33 cellular contexts compared by ENCODE assay signal in genomic region chr11:63480039-63480438, GRCh38. TPM values are rescaled to one million over a fixed set of nuclear protein-coding genes. Genes with fewer than 3 reads are reported as not detected.
"Had no signal": no experiment of that assay in that cellular context is flagged by ENCODE, and none has a peak within 500 bp of the region (broad histone marks: within the 10 kb centered on the region; RNA-seq: fewer than 3 reads in every experiment).

No MANE protein-coding gene starts in this region.

- H3K27me3 Mint-ChIP-seq: activated CD8-positive, alpha-beta T cell treated with anti-CD3 and anti-CD28 coated beads for 36 hours; activated naive CD8-positive, alpha-beta T cell treated with anti-CD3 and anti-CD28 coated beads for 36 hours had no signal

- H3K36me3 ChIP-seq: brain microvascular endothelial cell, cardiac muscle cell, SJCRH30 had no signal

- H3K36me3 Mint-ChIP-seq: activated naive CD8-positive, alpha-beta T cell treated with anti-CD3 and anti-CD28 coated beads for 36 hours had no signal

- H3K4me1 Mint-ChIP-seq: activated CD4-positive, alpha-beta T cell treated with anti-CD3 and anti-CD28 coated beads, Interleukin-2, amount 10 ng/mL, durations not matched to agents 24 days and 14 days; activated naive CD8-positive, alpha-beta T cell treated with anti-CD3 and anti-CD28 coated beads for 36 hours; activated T-helper 17 cell treated with anti-CD3 and anti-CD28 coated beads, Interleukin-2, amount 50 U/mL, for 72 hours; central memory CD8-positive, alpha-beta T cell had no signal

- DNase-seq: activated CD4-positive, alpha-beta T cell treated with anti-CD3 and anti-CD28 coated beads, Interleukin-2, amount 10 ng/mL, durations not matched to agents 24 days and 14 days; activated CD4-positive, alpha-beta T cell treated with anti-CD3 and anti-CD28 coated beads, Interleukin-2, amount 50 U/mL, for 4 hours; activated CD8-positive, alpha-beta T cell treated with anti-CD3 and anti-CD28 coated beads for 36 hours; activated effector memory CD4-positive, alpha-beta T cell treated with anti-CD3 and anti-CD28 coated beads, Interleukin-2, amount 50 U/mL, for 16 hours; activated naive CD4-positive, alpha-beta T cell; activated naive CD4-positive, alpha-beta T cell treated with anti-CD3 and anti-CD28 coated beads, Interleukin-2, amount 50 U/mL, for 16 hours; activated naive CD8-positive, alpha-beta T cell treated with anti-CD3 and anti-CD28 coated beads for 36 hours; activated T-cell treated with anti-CD3 and anti-CD28 coated beads, Interleukin-2, amount 50 U/mL, for 1 hour; activated T-cell treated with anti-CD3 and anti-CD28 coated beads, Interleukin-2, amount 50 U/mL, for 72 hours; amniotic stem cell; aorta; brain microvascular endothelial cell; Karpas-422; NCI-H1105; NCI-H1417 treated with DMSO at 0.1 percent for 48 hours; NCI-H187 treated with DMSO at 0.1 percent for 48 hours; NCI-H2081; NCI-H345; NCI-H524 treated with DMSO at 0.1 percent for 48 hours; SHP77; SJCRH30 had no signal

- H3K27ac Mint-ChIP-seq: activated CD4-positive, alpha-beta T cell treated with anti-CD3 and anti-CD28 coated beads, Interleukin-2, amount 10 ng/mL, durations not matched to agents 24 days and 14 days; activated CD8-positive, alpha-beta T cell treated with anti-CD3 and anti-CD28 coated beads for 36 hours; activated naive CD8-positive, alpha-beta T cell treated with anti-CD3 and anti-CD28 coated beads for 36 hours; activated T-cell treated with anti-CD3 and anti-CD28 coated beads, Interleukin-2, amount 50 U/mL, for 72 hours; activated T-helper 17 cell treated with anti-CD3 and anti-CD28 coated beads, Interleukin-2, amount 50 U/mL, for 72 hours; T-helper 1 cell treated with Interleukin-12 subunit alpha and Interleukin-12 subunit beta and Interleukin-4 antibody, amounts not matched to agents 30 μg/mL and 1 μg/mL, for 36 hours; T-helper 2 cell treated with Interferon-gamma antibody and Interleukin-4, amounts not matched to agents 5 μg/mL and 100 μg/mL, for 36 hours had no signal

- H3K27me3 ChIP-seq: brain microvascular endothelial cell, cardiac muscle cell, SJCRH30 had no signal

- H3K4me3 ChIP-seq: cardiac muscle cell, SJCRH30, SK-N-MC had no signal

- H3K4me3 Mint-ChIP-seq: activated CD4-positive, alpha-beta T cell treated with anti-CD3 and anti-CD28 coated beads, Interleukin-2, amount 10 ng/mL, durations not matched to agents 24 days and 14 days; activated CD8-positive, alpha-beta T cell treated with anti-CD3 and anti-CD28 coated beads for 36 hours; activated naive CD8-positive, alpha-beta T cell treated with anti-CD3 and anti-CD28 coated beads for 36 hours; activated T-cell treated with anti-CD3 and anti-CD28 coated beads, Interleukin-2, amount 50 U/mL, for 72 hours; activated T-helper 17 cell treated with anti-CD3 and anti-CD28 coated beads, Interleukin-2, amount 50 U/mL, for 72 hours; central memory CD8-positive, alpha-beta T cell; T-helper 1 cell treated with Interleukin-12 subunit alpha and Interleukin-12 subunit beta and Interleukin-4 antibody, amounts not matched to agents 30 μg/mL and 1 μg/mL, for 36 hours; T-helper 2 cell treated with Interferon-gamma antibody and Interleukin-4, amounts not matched to agents 5 μg/mL and 100 μg/mL, for 36 hours had no signal

- ATAC-seq: activated CD8-positive, alpha-beta T cell treated with anti-CD3 and anti-CD28 coated beads for 36 hours; activated T-cell treated with anti-CD3 and anti-CD28 coated beads, Interleukin-2, amount 50 U/mL, for 72 hours; activated T-helper 17 cell treated with anti-CD3 and anti-CD28 coated beads, Interleukin-2, amount 50 U/mL, for 72 hours; Panc1 had no signal

- FAIRE-seq: TTC549 had no signal

RNA-seq across cellular contexts. Expression of gene PLAAT5, which starts 10.9 kb away (rescaled TPM):
- total RNA-seq: activated CD4-positive, alpha-beta T cell treated with anti-CD3 and anti-CD28 coated beads, Interleukin-2, amount 10 ng/mL, durations not matched to agents 24 days and 14 days; MCF 10A; NCI-H460; RPMI7951 had no signal

RNA-seq across cellular contexts. Expression of gene LGALS12, which starts 25.8 kb away (rescaled TPM):
- total RNA-seq: activated CD4-positive, alpha-beta T cell treated with anti-CD3 and anti-CD28 coated beads, Interleukin-2, amount 10 ng/mL, durations not matched to agents 24 days and 14 days; activated CD8-positive, alpha-beta memory T cell treated with anti-CD3 and anti-CD28 coated beads for 36 hours; activated CD8-positive, alpha-beta T cell treated with anti-CD3 and anti-CD28 coated beads for 36 hours; activated naive CD8-positive, alpha-beta T cell treated with anti-CD3 and anti-CD28 coated beads for 36 hours; activated T-helper 17 cell treated with anti-CD3 and anti-CD28 coated beads, Interleukin-2, amount 50 U/mL, for 72 hours; cardiac muscle cell; MCF 10A; NCI-H460 had no signal

RNA-seq across cellular contexts. Expression of gene PLAAT4, which starts 56.6 kb away (rescaled TPM):
- total RNA-seq: cardiac muscle cell, NCI-H460 had no signal
